ENCODE assay signal across 16 cellular contexts in genomic region chr4:173056271-173056670, GRCh38.
DNase-seq lines count a peak whose midpoint lies in the region; ATAC-seq and TF ChIP-seq lines count a peak whose summit lies in the region.
"Had no signal": no experiment of that assay in that cellular context is flagged by ENCODE, and none has a peak within 500 bp of the region (broad histone marks: within the 10 kb centered on the region; RNA-seq: fewer than 3 reads in every experiment).

No MANE protein-coding gene starts in this region.

- H3K4me2 ChIP-seq in PC-3 (ENCODE audit: low read length) = no peak overlapping the region

- TF ChIP-seq CTCF in Panc1 (IDR thresholded peaks at IDR 0.05) (no peak), PC-3 (conservative IDR thresholded peaks at IDR 0.05; ENCODE audit: low read depth, low read length) (no peak)

- H3K36me3 ChIP-seq in ES-I3 (ENCODE audit: insufficient read depth, low read length) (no peaks in the 10 kb centered on the region), Panc1 (ENCODE audit: control insufficient read depth, insufficient read depth, low read length) (no peaks in the 10 kb centered on the region), PC-3 (ENCODE audit: low read depth, low read length) (no peaks in the 10 kb centered on the region)
- H3K36me3 ChIP-seq: BE2C had no signal

- H3K9me2 ChIP-seq in PC-3 (replicated peaks; ENCODE audit: low read length) = no peaks in the 10 kb centered on the region

- H3F3A ChIP-seq in PC-3 (ENCODE audit: low read length, unreplicated experiment) = no peaks in the 10 kb centered on the region

- peaks cover 3% of the 10 kb centered on the region for H3K27me3 Mint-ChIP-seq in activated T-cell treated with anti-CD3 and anti-CD28 coated beads, Interleukin-2, amount 50 U/mL, for 24 hours

- CTCF ChIA-PET in Panc1 (lab: Charles Lee) = no interaction called here
- CTCF ChIA-PET in PC-3 (lab: Charles Lee) = no interaction called here

- ATAC-seq in Panc1 (no peak), HG02970 (IDR thresholded peaks at IDR 0.05; ENCODE audit: low FRiP score, unreplicated experiment) (no peak), PC-3 (no peak)
- ATAC-seq: Right ventricle myocardium inferior had no signal

- H3K9me3 ChIP-seq in ES-I3 (ENCODE audit: control insufficient read depth, insufficient read depth, low read length) (no peaks in the 10 kb centered on the region), Panc1 (ENCODE audit: control insufficient read depth, insufficient read depth, low read depth, low read length) (no peaks in the 10 kb centered on the region), PC-3 (ENCODE audit: low read length) (no peaks in the 10 kb centered on the region)
- H3K9me3 ChIP-seq: BE2C had no signal

- peak overlapping the region; percentile 51; the same call in 1 of the 2 replicates for H3K27ac ChIP-seq in Panc1 (ENCODE audit: low read length)
- H3K27ac ChIP-seq in PC-3 (ENCODE audit: low read length) = no peak overlapping the region

- intact Hi-C loops in Panc1 (cut with micrococcal nuclease; ENCODE audit: unreplicated experiment) (no loop called here), PC-3 (cut with micrococcal nuclease) (no loop called here)

- H3K4me1 Mint-ChIP-seq in activated T-cell treated with anti-CD3 and anti-CD28 coated beads, Interleukin-2, amount 50 U/mL, for 24 hours (ENCODE audit: low read depth) = no peaks in the 10 kb centered on the region
- H3K4me1 Mint-ChIP-seq: CD4-positive, CD25-positive, alpha-beta regulatory T cell had no signal

- no peak overlapping the region for H2AFZ ChIP-seq in PC-3 (ENCODE audit: low read length)

- no peaks in the 10 kb centered on the region for H3K27me3 ChIP-seq in Panc1 (ENCODE audit: control insufficient read depth, insufficient read depth, low read length)
- no peaks in the 10 kb centered on the region for H3K27me3 ChIP-seq in PC-3 (ENCODE audit: low read length)
- H3K27me3 ChIP-seq: BE2C had no signal

- DNase-seq in A172 (ENCODE audit: low spot score) (peak; percentile 37), Panc1 (ENCODE audit: low read depth, low spot score) (no peak), kidney tubule cell (ENCODE audit: low spot score) (peak; percentile 26), OCI-M1 (lab: John Stamatoyannopoulos, UW) (no peak), PC-3 (no peak)
- no peak for DNase-seq in activated T-cell treated with anti-CD3 and anti-CD28 coated beads, Interleukin-2, amount 50 U/mL, for 24 hours
- DNase-seq: BE2C; CD4-positive, CD25-positive, alpha-beta regulatory T cell; GDM1; Karpas-422; MV-4-11; NCI-H1694 treated with DMSO at 0.1 percent for 48 hours; NK-92 treated with Interleukin-12 subunit alpha and Interleukin-12 subunit beta, amount 100 ng/mL, for 24 hours had no signal

- H3K4me1 ChIP-seq in ES-I3 (ENCODE audit: insufficient read depth, low read length) = peaks cover 20% of the 10 kb centered on the region
- H3K4me1 ChIP-seq in Panc1 (ENCODE audit: control insufficient read depth, insufficient read depth, low read length) = peaks cover 9% of the 10 kb centered on the region
- peaks cover 13% of the 10 kb centered on the region for H3K4me1 ChIP-seq in PC-3 (ENCODE audit: insufficient read depth, low read length)
- H3K4me1 ChIP-seq: BE2C had no signal

- H3K4me3 ChIP-seq in Panc1 (ENCODE audit: low read depth in 2 of 2, low read length in 2 of 2) = no peak overlapping the region
- H3K4me3 ChIP-seq in PC-3 (ENCODE audit: low read length) = no peak overlapping the region

- H3K79me2 ChIP-seq in PC-3 (ENCODE audit: low read length) = no peaks in the 10 kb centered on the region

- BruUV-seq in Panc1 (replicated peaks; lab: Mats Ljungman, UMichigan) (no TSS peak), PC-3 (replicated peaks; lab: Mats Ljungman, UMichigan) (no TSS peak)

- POLR2A ChIA-PET in Panc1 (lab: Charles Lee) (interaction anchor here (0.6 kb wide), 1 partner anchor 178 kb away, joined by 7 read pairs; no protein-coding TSS in a partner anchor), PC-3 (lab: Charles Lee; ENCODE audit: unreplicated experiment) (no interaction called here)

- H3K9ac ChIP-seq in ES-I3 (ENCODE audit: low read depth, low read length) = 0 out of 2 replicates have a peak overlapping the region, but pooled peaks have one; percentile 7
- H3K9ac ChIP-seq in PC-3 (ENCODE audit: low read length) = no peak overlapping the region

- no peaks in the 10 kb centered on the region for H3K36me3 Mint-ChIP-seq in activated T-cell treated with anti-CD3 and anti-CD28 coated beads, Interleukin-2, amount 50 U/mL, for 24 hours (ENCODE audit: low read depth)
- H3K36me3 Mint-ChIP-seq: CD4-positive, CD25-positive, alpha-beta regulatory T cell had no signal

- H4K20me1 ChIP-seq in PC-3 (ENCODE audit: low read length) = no peaks in the 10 kb centered on the region

- H3K4me3 Mint-ChIP-seq in activated T-cell treated with anti-CD3 and anti-CD28 coated beads, Interleukin-2, amount 50 U/mL, for 24 hours = no peak overlapping the region
- H3K4me3 Mint-ChIP-seq: CD4-positive, CD25-positive, alpha-beta regulatory T cell had no signal

- no peak overlapping the region for H3K27ac Mint-ChIP-seq in activated T-cell treated with anti-CD3 and anti-CD28 coated beads, Interleukin-2, amount 50 U/mL, for 24 hours
- H3K27ac Mint-ChIP-seq: CD4-positive, CD25-positive, alpha-beta regulatory T cell had no signal

- no peaks in the 10 kb centered on the region for H3K9me3 Mint-ChIP-seq in activated T-cell treated with anti-CD3 and anti-CD28 coated beads, Interleukin-2, amount 50 U/mL, for 24 hours

- in situ Hi-C loops in Panc1 (cut with HindIII; ENCODE audit: low pct_unique_long_range_greater_than_20kb, low sequenced_read_pairs) = no loop called here

Comparison
In these comparisons a context has a peak if more than half of its experiments do, and no peak if none do; other contexts are left out.
1. DNase-seq: peak in A172 (single experiment) and kidney tubule cell (single experiment); none in Panc1 (single experiment), OCI-M1 (single experiment), PC-3 (single experiment) and activated T-cell treated with anti-CD3 and anti-CD28 coated beads, Interleukin-2, amount 50 U/mL, for 24 hours (single experiment).